ENCODE assay signal across 1 cellular context in genomic region chr2:73970850-73971471, GRCh38.
TF ChIP-seq lines count a peak whose summit lies in the region.

No MANE protein-coding gene starts in this region.

TF ChIP-seq in H1, 55 proteins besides CTCF, POLR2A, EP300 and RAD21 (continued from another document):
- TF ChIP-seq CHD7 (IDR thresholded peaks at IDR 0.05; ENCODE audit: insufficient replicate concordance, low read length): no peak
